Comparison of ENCODE assay signal across 25 cellular contexts in the genomic region with DNA sequence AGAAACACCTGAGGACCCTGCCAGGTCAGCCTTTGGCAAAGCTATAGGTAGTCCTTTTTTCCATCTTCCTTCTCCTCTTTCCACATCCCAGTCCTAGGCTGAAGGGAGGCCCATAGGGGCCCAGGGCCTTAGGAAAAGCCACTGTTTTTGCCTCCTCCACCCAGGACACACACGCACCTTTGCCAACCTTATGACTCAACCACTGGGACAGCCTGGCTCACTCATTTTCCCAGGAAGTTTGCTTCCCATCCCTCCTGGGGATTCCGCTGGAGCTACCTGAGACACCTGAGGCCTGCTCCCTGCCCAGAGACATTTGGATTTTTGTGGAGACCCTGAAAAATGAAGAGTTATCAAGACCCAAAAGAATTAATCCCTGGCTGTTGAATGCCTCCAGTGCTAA.
"Had no signal": no experiment of that assay in that cellular context is flagged by ENCODE, and none has a peak within 500 bp of the region (broad histone marks: within the 10 kb centered on the region; RNA-seq: fewer than 3 reads in every experiment).

No MANE protein-coding gene starts in this region.

- H3K9me3 ChIP-seq: colonic mucosa, heart left ventricle, right lobe of liver, tibial nerve had no signal

- H3K4me3 ChIP-seq: colonic mucosa, heart left ventricle, right lobe of liver, skin epidermis, tibial nerve had no signal

- DNase-seq: activated CD4-positive, alpha-beta T cell treated with anti-CD3 and anti-CD28 coated beads, Interleukin-2, amount 10 ng/mL, durations not matched to agents 7 days and 5 days; activated CD8-positive, alpha-beta memory T cell treated with anti-CD3 and anti-CD28 coated beads, Interleukin-2, amount 10 ng/mL, durations not matched to agents 7 days and 5 days; activated CD8-positive, alpha-beta T cell treated with anti-CD3 and anti-CD28 coated beads for 36 hours; activated gamma-delta T cell; activated T-cell treated with anti-CD3 and anti-CD28 coated beads for 4 hours; anterior cingulate cortex; brain microvascular endothelial cell; colonic mucosa; endodermal cell; heart left ventricle; islet precursor cell; left colon; mesenchymal stem cell; nephron progenitor cell; nucleus accumbens; posterior cingulate gyrus; right lobe of liver; stimulated activated CD4-positive, alpha-beta T cell treated with anti-CD3 and anti-CD28 coated beads, Interleukin-1b, Interleukin-23, amount 100 ng/mL, for 48 hours; substantia nigra had no signal

- H3K4me1 ChIP-seq: colonic mucosa, right lobe of liver, tibial nerve had no signal

- FAIRE-seq: urothelium cell line had no signal

- H3K36me3 ChIP-seq: brain microvascular endothelial cell, colonic mucosa, heart left ventricle, right lobe of liver, tibial nerve had no signal

- H3K27ac ChIP-seq: colonic mucosa, epithelial cell of prostate, heart left ventricle, right lobe of liver, skin epidermis, tibial nerve, VCaP had no signal

- ATAC-seq: activated CD4-positive, CD25-positive, alpha-beta regulatory T cell treated with anti-CD3 and anti-CD28 coated beads, Interleukin-2, amount 50 U/mL, for 24 hours; activated CD8-positive, alpha-beta memory T cell treated with anti-CD3 and anti-CD28 coated beads, Interleukin-2, amount 10 ng/mL, durations not matched to agents 7 days and 5 days; activated CD8-positive, alpha-beta T cell treated with anti-CD3 and anti-CD28 coated beads for 36 hours; heart left ventricle; left colon had no signal

- H3K27me3 ChIP-seq: brain microvascular endothelial cell, colonic mucosa, heart left ventricle, right lobe of liver, tibial nerve had no signal
